In the genomic region with DNA sequence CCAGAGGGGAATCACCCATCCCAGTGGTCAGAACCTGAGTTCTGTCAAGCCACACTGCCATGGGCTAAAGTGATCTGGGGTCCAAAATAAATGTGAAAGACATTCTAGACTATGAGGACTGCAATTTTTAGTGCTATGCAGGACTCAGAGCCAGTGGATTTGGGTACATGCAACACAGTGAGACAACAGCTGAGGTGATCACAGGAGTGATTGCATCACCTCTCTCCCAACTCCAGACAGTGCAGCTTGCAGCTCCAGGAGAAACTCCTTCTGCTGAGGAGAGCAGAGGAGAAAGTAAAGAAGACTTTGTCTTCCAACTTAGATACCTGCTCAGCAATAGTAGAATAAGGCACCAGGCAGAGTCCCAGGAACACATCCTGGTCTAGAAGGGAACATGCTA, we compare ENCODE assay signal across 27 cellular contexts.
"Had no signal": no experiment of that assay in that cellular context is flagged by ENCODE, and none has a peak within 500 bp of the region (broad histone marks: within the 10 kb centered on the region; RNA-seq: fewer than 3 reads in every experiment).

No MANE protein-coding gene starts in this region.

- H3K4me1 Mint-ChIP-seq: immature natural killer cell; naive thymus-derived CD4-positive, alpha-beta T cell had no signal

- H3K4me1 ChIP-seq: heart left ventricle, left ventricle myocardium inferior, sigmoid colon, stomach, testis, thyroid gland, transverse colon, upper lobe of left lung, vagina had no signal

- H3K27ac ChIP-seq: heart left ventricle, left ventricle myocardium inferior, ovary, sigmoid colon, stomach, testis, thyroid gland, transverse colon, upper lobe of left lung, vagina had no signal

- H3K4me3 ChIP-seq: heart left ventricle, left ventricle myocardium inferior, lung, mucosa of descending colon, ovary, sigmoid colon, smooth muscle cell, stomach, testis, thyroid gland, transverse colon, upper lobe of left lung, vagina had no signal

- H3K27me3 Mint-ChIP-seq: naive thymus-derived CD4-positive, alpha-beta T cell; natural killer cell treated with Interleukin-12 subunit alpha and Interleukin-12 subunit beta and Interleukin-15 and Interleukin-18, amount 100 ng/mL, for 72 hours; progenitor cell of endocrine pancreas had no signal

- H3K36me3 ChIP-seq: heart left ventricle, left ventricle myocardium inferior, ovary, sigmoid colon, stomach, thyroid gland, transverse colon, upper lobe of left lung, vagina had no signal

- DNase-seq: heart left ventricle; hypothalamus; immature natural killer cell; left ventricle myocardium inferior; midbrain; mucosa of descending colon; naive thymus-derived CD4-positive, alpha-beta T cell; ovary; retina; right cardiac atrium; sigmoid colon; stimulated activated CD4-positive, alpha-beta T cell treated with anti-CD3 and anti-CD28 coated beads, Interleukin-12 subunit alpha, Interleukin-12 subunit beta, amount 100 ng/mL, for 4 hours; stimulated activated CD4-positive, alpha-beta T cell treated with anti-CD3 and anti-CD28 coated beads, Interleukin-15, amount 100 ng/mL, for 24 hours; stimulated activated CD4-positive, alpha-beta T cell treated with anti-CD3 and anti-CD28 coated beads, Interleukin-2, amount 100 ng/mL, for 24 hours; stimulated activated CD4-positive, alpha-beta T cell treated with anti-CD3 and anti-CD28 coated beads, Interleukin-4, amount 100 ng/mL, for 1 hour; stimulated activated naive CD4-positive, alpha-beta T cell; stomach; testis; thyroid gland; transverse colon; upper lobe of left lung had no signal

- H3K27me3 ChIP-seq: heart left ventricle, ovary, sigmoid colon, stomach, testis, thyroid gland, transverse colon, upper lobe of left lung, vagina had no signal

- H3K4me3 Mint-ChIP-seq: immature natural killer cell; naive thymus-derived CD4-positive, alpha-beta T cell; natural killer cell treated with Interleukin-12 subunit alpha and Interleukin-12 subunit beta and Interleukin-15 and Interleukin-18, amount 100 ng/mL, for 72 hours had no signal

- H3K9me3 ChIP-seq: ovary, testis, thyroid gland, vagina had no signal

- H3K27ac Mint-ChIP-seq: immature natural killer cell; naive thymus-derived CD4-positive, alpha-beta T cell; natural killer cell treated with Interleukin-12 subunit alpha and Interleukin-12 subunit beta and Interleukin-15 and Interleukin-18, amount 100 ng/mL, for 72 hours; progenitor cell of endocrine pancreas had no signal

- ATAC-seq: heart left ventricle; mucosa of descending colon; naive thymus-derived CD4-positive, alpha-beta T cell; natural killer cell treated with Interleukin-12 subunit alpha and Interleukin-12 subunit beta and Interleukin-15 and Interleukin-18, amount 100 ng/mL, for 72 hours; right cardiac atrium had no signal

- FAIRE-seq: islet of Langerhans had no signal
